Comparison of ENCODE assay signal across 8 cellular contexts in genomic region chr4:102343964-102344519, GRCh38. TPM values are rescaled to one million over a fixed set of nuclear protein-coding genes. Genes with fewer than 3 reads are reported as not detected.
DNase-seq lines count a peak whose midpoint lies in the region; ATAC-seq and TF ChIP-seq lines count a peak whose summit lies in the region.

No MANE protein-coding gene starts in this region.

- peak overlapping the region; percentile 81 for H3K9ac ChIP-seq in HUES6 (ENCODE audit: low read length)

- H3K27me3 ChIP-seq in HUES6 (ENCODE audit: control insufficient read depth, insufficient read depth, low read length) (peaks cover 18% of the 10 kb centered on the region; the same call in 1 of the 2 replicates), prostate gland (replicated peaks; ENCODE audit: insufficient read depth) (no peaks in the 10 kb centered on the region)

- POLR2A ChIA-PET in activated CD4-positive, alpha-beta T cell treated with anti-CD3 and anti-CD28 coated beads, Interleukin-2, amount 10 ng/mL, durations not matched to agents 7 days and 5 days (lab: Charles Lee): interaction anchor here (0.6 to 0.7 kb wide), 2 partner anchors 22 to 255 kb away, joined by 3 to 4 read pairs; no protein-coding TSS in a partner anchor

- CTCF ChIA-PET in activated CD4-positive, alpha-beta T cell treated with anti-CD3 and anti-CD28 coated beads, Interleukin-2, amount 10 ng/mL, durations not matched to agents 7 days and 5 days (lab: Charles Lee): interaction anchor here (1.2 to 2.0 kb wide), 2 partner anchors 18 to 42 kb away, joined by 4 to 5 read pairs; no protein-coding TSS in a partner anchor

- peak overlapping the region; percentile 95 for H3K27ac Mint-ChIP-seq in activated CD4-positive, alpha-beta T cell treated with anti-CD3 and anti-CD28 coated beads, Interleukin-2, amount 10 ng/mL, durations not matched to agents 7 days and 5 days

- H3K4me3 Mint-ChIP-seq in activated CD4-positive, alpha-beta T cell treated with anti-CD3 and anti-CD28 coated beads, Interleukin-2, amount 10 ng/mL, durations not matched to agents 7 days and 5 days: peak overlapping the region; percentile 78

- H3K27ac ChIP-seq in HUES6 (ENCODE audit: low read depth, low read length) (no peak overlapping the region; the same call in 1 of the 2 replicates), prostate gland (peak overlapping the region; percentile 50 to 77)

- H3K36me3 ChIP-seq in HUES6 (ENCODE audit: control insufficient read depth, insufficient read depth, low read length) (no peaks in the 10 kb centered on the region), prostate gland (no peaks in the 10 kb centered on the region)

- peak; percentile 73 for DNase-seq in CMK (ENCODE audit: low read depth)
- DNase-seq in activated CD4-positive, alpha-beta T cell treated with anti-CD3 and anti-CD28 coated beads, Interleukin-2, amount 10 ng/mL, durations not matched to agents 7 days and 5 days: no peak
- peak; percentile 8 for DNase-seq in fibroblast of peridontal ligament (ENCODE audit: extremely low read depth)
- DNase-seq in prostate gland (ENCODE audit: low spot score): peak; percentile 50
- no peak for DNase-seq in NCI-H226
- DNase-seq in HCEC 1CT: no peak

- H3K4me1 Mint-ChIP-seq in activated CD4-positive, alpha-beta T cell treated with anti-CD3 and anti-CD28 coated beads, Interleukin-2, amount 10 ng/mL, durations not matched to agents 7 days and 5 days: peaks cover 50% of the 10 kb centered on the region

- H3K27me3 Mint-ChIP-seq in activated CD4-positive, alpha-beta T cell treated with anti-CD3 and anti-CD28 coated beads, Interleukin-2, amount 10 ng/mL, durations not matched to agents 7 days and 5 days: peaks cover 2% of the 10 kb centered on the region

- peak; percentile 27 for ATAC-seq in GM21447 (IDR thresholded peaks at IDR 0.05; ENCODE audit: unreplicated experiment)

- no peak for TF ChIP-seq CTCF in prostate gland (IDR thresholded peaks at IDR 0.05)

- peaks cover 31% of the 10 kb centered on the region for H3K36me3 Mint-ChIP-seq in activated CD4-positive, alpha-beta T cell treated with anti-CD3 and anti-CD28 coated beads, Interleukin-2, amount 10 ng/mL, durations not matched to agents 7 days and 5 days (ENCODE audit: low read depth)

- H3K9me3 Mint-ChIP-seq in activated CD4-positive, alpha-beta T cell treated with anti-CD3 and anti-CD28 coated beads, Interleukin-2, amount 10 ng/mL, durations not matched to agents 7 days and 5 days: no peaks in the 10 kb centered on the region

- intact Hi-C loops in prostate gland (cut with DNase I): loop anchor here (2.0 to 10.0 kb wide), 3 partner anchors 89 to 751 kb away; partner anchors contain the start of genes BDH2 and SLC9B1

- H3K4me3 ChIP-seq in HUES6 (ENCODE audit: low read depth, low read length) (peak overlapping the region; percentile 71), prostate gland (peak overlapping the region; percentile 51 to 65)

- H3K9me3 ChIP-seq in HUES6 (ENCODE audit: control insufficient read depth, insufficient read depth, low read depth, low read length) (no peaks in the 10 kb centered on the region), prostate gland (no peaks in the 10 kb centered on the region)

- WGBS in prostate gland: 4% methylated on average over 21 of the region's 21 CpGs

- TF ChIP-seq POLR2A in prostate gland (IDR thresholded peaks at IDR 0.05): no peak

- peaks cover 41% of the 10 kb centered on the region for H3K4me1 ChIP-seq in HUES6 (ENCODE audit: control insufficient read depth, insufficient read depth, low read length)
- no peaks in the 10 kb centered on the region for H3K4me1 ChIP-seq in prostate gland (replicated peaks)

RNA-seq across cellular contexts. Expression of gene SLC39A8, which starts 1.2 kb away (rescaled TPM):
- total RNA-seq in activated CD4-positive, alpha-beta T cell treated with anti-CD3 and anti-CD28 coated beads, Interleukin-2, amount 10 ng/mL, durations not matched to agents 7 days and 5 days: 10 to 100 TPM; 58.7 to 62.3 TPM
- total RNA-seq in prostate gland: 10 to 100 TPM; 11.1 to 19.2 TPM

Comparison
In these comparisons a context has a peak if more than half of its experiments do, and no peak if none do; other contexts are left out.
1. DNase-seq: peak in CMK (single experiment), fibroblast of peridontal ligament (single experiment) and prostate gland (single experiment); none in activated CD4-positive, alpha-beta T cell treated with anti-CD3 and anti-CD28 coated beads, Interleukin-2, amount 10 ng/mL, durations not matched to agents 7 days and 5 days (single experiment), NCI-H226 (single experiment) and HCEC 1CT (single experiment).